In genomic region chr17:31918701-31919128, GRCh38 we compare ENCODE assay signal across 1 cellular context.
TF ChIP-seq lines count a peak whose summit lies in the region.

No MANE protein-coding gene starts in this region.

TF ChIP-seq in IMR-90, 13 proteins besides CTCF, POLR2A, EP300 and RAD21 (continued from another document):
- no peak for TF ChIP-seq ELK1 (IDR thresholded peaks at IDR 0.05; ENCODE audit: borderline replicate concordance, low read depth, low read length)
- no peak for TF ChIP-seq MAZ (IDR thresholded peaks at IDR 0.05; ENCODE audit: borderline replicate concordance, low read depth, low read length)
- no peak for TF ChIP-seq RFX5 (IDR thresholded peaks at IDR 0.05; ENCODE audit: low read depth, low read length)
- no peak for TF ChIP-seq CHD1 (IDR thresholded peaks at IDR 0.05; ENCODE audit: low read depth, low read length)
- TF ChIP-seq MAFK (IDR thresholded peaks at IDR 0.05; ENCODE audit: low read depth, low read length) = no peak
- TF ChIP-seq MXI1 (IDR thresholded peaks at IDR 0.05; ENCODE audit: borderline replicate concordance, low read depth, low read length) = no peak
- TF ChIP-seq SMC3 (IDR thresholded peaks at IDR 0.05; ENCODE audit: low read depth, low read length) = no peak
